1 cellular context compared by ENCODE assay signal in the genomic region with DNA sequence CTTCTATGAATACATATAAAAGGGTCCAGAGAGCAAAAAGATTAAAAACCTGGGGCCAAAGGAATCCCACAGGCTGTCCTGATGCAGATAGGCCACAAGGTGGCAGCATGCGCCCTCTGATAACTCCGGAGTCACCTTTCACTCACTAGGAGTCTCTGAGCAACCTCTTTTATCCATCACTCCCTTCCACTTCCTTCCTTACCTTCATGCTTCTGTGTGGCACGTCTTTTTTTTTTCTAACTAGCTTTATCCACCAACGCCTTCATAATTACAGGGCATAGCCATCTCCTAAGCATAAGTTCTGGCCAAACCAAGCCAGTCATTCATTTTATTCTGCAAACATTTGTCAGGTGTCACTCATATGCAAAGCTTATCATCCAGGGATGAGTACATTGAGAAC.
TF ChIP-seq lines count a peak whose summit lies in the region.

No MANE protein-coding gene starts in this region.

TF ChIP-seq in WTC11, 78 proteins besides CTCF, POLR2A, EP300 and RAD21:
- TF ChIP-seq ZNF425 (CRISPR knock-in tag; conservative IDR thresholded peaks at IDR 0.05) (no peak), ZNF317 (CRISPR knock-in tag; IDR thresholded peaks at IDR 0.05; ENCODE audit: borderline replicate concordance, low read depth) (no peak), NR3C1 (CRISPR knock-in tag; conservative IDR thresholded peaks at IDR 0.05; ENCODE audit: low read depth) (no peak), ZNF532 (CRISPR knock-in tag; IDR thresholded peaks at IDR 0.05; ENCODE audit: borderline replicate concordance) (no peak), ESRRA (CRISPR knock-in tag; IDR thresholded peaks at IDR 0.05; ENCODE audit: borderline replicate concordance) (no peak)
TF ChIP-seq in WTC11: peak in this region for 0.
